ENCODE assay signal across 24 cellular contexts in the genomic region with DNA sequence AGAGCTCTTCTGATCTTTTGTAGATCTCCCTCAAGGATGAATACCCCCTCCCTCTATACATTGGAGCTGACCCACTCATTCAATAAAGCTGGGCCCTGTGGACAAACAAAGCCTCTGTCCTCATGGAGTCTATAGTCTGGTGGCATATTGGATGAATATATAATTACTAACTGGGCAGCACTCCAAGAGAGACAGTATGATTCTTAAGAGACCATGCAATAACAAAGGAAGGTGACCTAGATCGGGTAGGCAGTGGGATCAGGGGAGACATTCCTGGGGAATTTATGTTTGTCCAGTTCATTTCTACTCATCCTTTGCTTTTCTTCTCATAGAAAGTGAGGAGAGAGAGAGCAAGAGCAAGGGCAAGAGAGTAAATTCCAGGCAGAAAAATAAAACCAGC. TPM values are rescaled to one million over a fixed set of nuclear protein-coding genes. Genes with fewer than 3 reads are reported as not detected.
DNase-seq lines count a peak whose midpoint lies in the region; ATAC-seq, FAIRE-seq and TF ChIP-seq lines count a peak whose summit lies in the region.
"Had no signal": no experiment of that assay in that cellular context is flagged by ENCODE, and none has a peak within 500 bp of the region (broad histone marks: within the 10 kb centered on the region; RNA-seq: fewer than 3 reads in every experiment).

No MANE protein-coding gene starts in this region.

- no peak for ATAC-seq in stimulated activated naive CD8-positive, alpha-beta T cell treated with anti-CD3 and anti-CD28 coated beads, Interleukin-15, Interleukin-2, amounts not matched to agents 100 U/mL and 50 U/mL, for 24 hours
- no peak for ATAC-seq in T-helper 17 cell
- ATAC-seq: lower lobe of right lung, right cardiac atrium had no signal

- intact Hi-C loops in activated T-helper 2 cell treated with anti-CD3 and anti-CD28 coated beads, Interferon-gamma antibody, Interleukin-2, Interleukin-4, amounts not matched to agents 10 μg/mL and 5 μg/mL and 100 μg/mL, durations not matched to agents 14 hours and 24 hours and 36 hours (cut with micrococcal nuclease), result loop anchor here (10.0 kb wide), 2 partner anchors 1517 to 1557 kb away; partner anchors contain the start of gene CXCL10

- H3K4me1 Mint-ChIP-seq in stimulated activated naive CD8-positive, alpha-beta T cell treated with anti-CD3 and anti-CD28 coated beads, Interleukin-15, Interleukin-2, amounts not matched to agents 100 ng/mL and 50 ng/mL, for 24 hours (ENCODE audit: low read depth), result peaks cover 73% of the 10 kb centered on the region
- peaks cover 55% of the 10 kb centered on the region for H3K4me1 Mint-ChIP-seq in activated T-helper 2 cell treated with anti-CD3 and anti-CD28 coated beads, Interferon-gamma antibody, Interleukin-2, Interleukin-4, amounts not matched to agents 10 μg/mL and 5 μg/mL and 100 μg/mL, durations not matched to agents 14 hours and 24 hours and 36 hours (ENCODE audit: low read depth)
- peaks cover 12% of the 10 kb centered on the region for H3K4me1 Mint-ChIP-seq in T-helper 17 cell

- DNase-seq in stimulated activated naive CD8-positive, alpha-beta T cell treated with anti-CD3 and anti-CD28 coated beads, Interleukin-15, Interleukin-2, amounts not matched to agents 100 U/mL and 50 U/mL, for 24 hours, result no peak
- DNase-seq in activated T-helper 2 cell treated with anti-CD3 and anti-CD28 coated beads, Interferon-gamma antibody, Interleukin-2, Interleukin-4, amounts not matched to agents 10 μg/mL and 5 μg/mL and 100 μg/mL, durations not matched to agents 14 hours and 24 hours and 36 hours (ENCODE audit: low spot score), result no peak
- DNase-seq in kidney glomerular epithelial cell (lab: John Stamatoyannopoulos, UW) (peak; percentile 25), GM12892 (ENCODE audit: insufficient read length) (no peak), T-helper 17 cell (no peak), HuH-7.5 (ENCODE audit: low spot score) (no peak)
- DNase-seq: activated B cell treated with CpG ODN at 0.5 μM for 24 hours; activated CD8-positive, alpha-beta memory T cell treated with anti-CD3 and anti-CD28 coated beads for 24 hours; brain microvascular endothelial cell; CD4-positive, alpha-beta memory T cell; dermis blood vessel endothelial cell; hippocampal formation; lower lobe of right lung; NCI-H187 treated with DMSO at 0.1 percent for 48 hours; NCI-H2227 treated with DMSO at 0.1 percent for 48 hours; NCI-H774; occipital lobe; right cardiac atrium; SK-N-SH; stimulated activated naive B cell treated with anti-CD40 and anti-IgM and Interleukin-4, amounts not matched to agents 10 μg/mL and 1 μg/mL and 100 μg/mL, for 72 hours had no signal

- H3K27me3 Mint-ChIP-seq in stimulated activated naive CD8-positive, alpha-beta T cell treated with anti-CD3 and anti-CD28 coated beads, Interleukin-15, Interleukin-2, amounts not matched to agents 100 ng/mL and 50 ng/mL, for 24 hours, result peaks cover 10% of the 10 kb centered on the region
- no peaks in the 10 kb centered on the region for H3K27me3 Mint-ChIP-seq in activated T-helper 2 cell treated with anti-CD3 and anti-CD28 coated beads, Interferon-gamma antibody, Interleukin-2, Interleukin-4, amounts not matched to agents 10 μg/mL and 5 μg/mL and 100 μg/mL, durations not matched to agents 14 hours and 24 hours and 36 hours (ENCODE audit: low read depth)
- peaks cover 46% of the 10 kb centered on the region for H3K27me3 Mint-ChIP-seq in T-helper 17 cell

- peak overlapping the region; percentile 92 for H3K27ac Mint-ChIP-seq in stimulated activated naive CD8-positive, alpha-beta T cell treated with anti-CD3 and anti-CD28 coated beads, Interleukin-15, Interleukin-2, amounts not matched to agents 100 ng/mL and 50 ng/mL, for 24 hours
- H3K27ac Mint-ChIP-seq in activated T-helper 2 cell treated with anti-CD3 and anti-CD28 coated beads, Interferon-gamma antibody, Interleukin-2, Interleukin-4, amounts not matched to agents 10 μg/mL and 5 μg/mL and 100 μg/mL, durations not matched to agents 14 hours and 24 hours and 36 hours, result peak overlapping the region; percentile 55
- H3K27ac Mint-ChIP-seq in T-helper 17 cell, result no peak overlapping the region
- H3K27ac Mint-ChIP-seq: activated B cell treated with CpG ODN at 0.5 μM for 24 hours; CD4-positive, alpha-beta memory T cell had no signal

- FAIRE-seq in GM12892 (lab: Jason Lieb, UNC), result no peak
- FAIRE-seq: GM12891, GM19239 had no signal

- TF ChIP-seq POLR2A in GM12892 (IDR thresholded peaks at IDR 0.05; ENCODE audit: low read depth, low read length), result no peak

- peaks cover 15% of the 10 kb centered on the region for H3K9me3 Mint-ChIP-seq in stimulated activated naive CD8-positive, alpha-beta T cell treated with anti-CD3 and anti-CD28 coated beads, Interleukin-15, Interleukin-2, amounts not matched to agents 100 ng/mL and 50 ng/mL, for 24 hours
- peaks cover 12% of the 10 kb centered on the region for H3K9me3 Mint-ChIP-seq in activated T-helper 2 cell treated with anti-CD3 and anti-CD28 coated beads, Interferon-gamma antibody, Interleukin-2, Interleukin-4, amounts not matched to agents 10 μg/mL and 5 μg/mL and 100 μg/mL, durations not matched to agents 14 hours and 24 hours and 36 hours
- H3K9me3 Mint-ChIP-seq: activated B cell treated with CpG ODN at 0.5 μM for 24 hours; CD4-positive, alpha-beta memory T cell had no signal

- no peaks in the 10 kb centered on the region for H3K9me3 ChIP-seq in T-helper 17 cell (ENCODE audit: control insufficient read depth, low read length, poor library complexity, severe bottlenecking)
- H3K9me3 ChIP-seq: lower lobe of right lung, SK-N-SH had no signal

- peaks cover 6% of the 10 kb centered on the region for H3K36me3 Mint-ChIP-seq in stimulated activated naive CD8-positive, alpha-beta T cell treated with anti-CD3 and anti-CD28 coated beads, Interleukin-15, Interleukin-2, amounts not matched to agents 100 ng/mL and 50 ng/mL, for 24 hours (ENCODE audit: low read depth)
- peaks cover 9% of the 10 kb centered on the region for H3K36me3 Mint-ChIP-seq in activated T-helper 2 cell treated with anti-CD3 and anti-CD28 coated beads, Interferon-gamma antibody, Interleukin-2, Interleukin-4, amounts not matched to agents 10 μg/mL and 5 μg/mL and 100 μg/mL, durations not matched to agents 14 hours and 24 hours and 36 hours (ENCODE audit: low read depth)
- no peaks in the 10 kb centered on the region for H3K36me3 Mint-ChIP-seq in T-helper 17 cell (ENCODE audit: low read depth)
- H3K36me3 Mint-ChIP-seq: CD4-positive, alpha-beta memory T cell; stimulated activated naive B cell treated with anti-CD40 and anti-IgM and Interleukin-4, amounts not matched to agents 10 μg/mL and 1 μg/mL and 100 μg/mL, for 72 hours had no signal

- H3K4me3 Mint-ChIP-seq in stimulated activated naive CD8-positive, alpha-beta T cell treated with anti-CD3 and anti-CD28 coated beads, Interleukin-15, Interleukin-2, amounts not matched to agents 100 ng/mL and 50 ng/mL, for 24 hours, result no peak overlapping the region
- H3K4me3 Mint-ChIP-seq in activated T-helper 2 cell treated with anti-CD3 and anti-CD28 coated beads, Interferon-gamma antibody, Interleukin-2, Interleukin-4, amounts not matched to agents 10 μg/mL and 5 μg/mL and 100 μg/mL, durations not matched to agents 14 hours and 24 hours and 36 hours (ENCODE audit: low read depth), result no peak overlapping the region
- H3K4me3 Mint-ChIP-seq in T-helper 17 cell, result no peak overlapping the region
- H3K4me3 Mint-ChIP-seq: activated B cell treated with CpG ODN at 0.5 μM for 24 hours; activated naive CD8-positive, alpha-beta T cell; CD4-positive, alpha-beta memory T cell had no signal

RNA-seq across cellular contexts. Expression of gene CXCL13, which starts 23.5 kb away (rescaled TPM):
- total RNA-seq in activated T-helper 2 cell treated with anti-CD3 and anti-CD28 coated beads, Interferon-gamma antibody, Interleukin-2, Interleukin-4, amounts not matched to agents 10 μg/mL and 5 μg/mL and 100 μg/mL, durations not matched to agents 14 hours and 24 hours and 36 hours, result 82.6 and 87.2 TPM in 2 replicates
- 0.66 TPM for polyA plus RNA-seq in GM12892 (2012; ENCODE audit: missing spikeins)
- total RNA-seq in T-helper 17 cell, result not detected
- total RNA-seq: CD4-positive, alpha-beta memory T cell; lower lobe of right lung; occipital lobe; right cardiac atrium had no signal
- polyA plus RNA-seq: right cardiac atrium, SK-N-SH had no signal

Comparison
In these comparisons a context has a peak if more than half of its experiments do, and no peak if none do; other contexts are left out.
1. RNA of gene CXCL13, which starts 23.5 kb away (total RNA-seq): 82.6 to 87.2 TPM in activated T-helper 2 cell treated with anti-CD3 and anti-CD28 coated beads, Interferon-gamma antibody, Interleukin-2, Interleukin-4, amounts not matched to agents 10 μg/mL and 5 μg/mL and 100 μg/mL, durations not matched to agents 14 hours and 24 hours and 36 hours; not detected in T-helper 17 cell; every median in the first group is over 10 times any median in the second.